Comparison of ENCODE assay signal across 22 cellular contexts in genomic region chr1:75334876-75335275, GRCh38.
"Had no signal": no experiment of that assay in that cellular context is flagged by ENCODE, and none has a peak within 500 bp of the region (broad histone marks: within the 10 kb centered on the region; RNA-seq: fewer than 3 reads in every experiment).

No MANE protein-coding gene starts in this region.

- H3K4me3 ChIP-seq: K562, MG63 had no signal

- H3K9me3 Mint-ChIP-seq: IgD-negative memory B cell had no signal

- H3K9me3 ChIP-seq: MG63, SK-N-SH had no signal

- H3K36me3 ChIP-seq: MG63 had no signal

- H3K27me3 ChIP-seq: MG63 had no signal

- H3K27ac Mint-ChIP-seq: IgD-negative memory B cell had no signal

- H3K4me2 ChIP-seq: KMS-11, SK-N-SH had no signal

- H3K4me3 Mint-ChIP-seq: IgD-negative memory B cell had no signal

- H3K9ac ChIP-seq: KMS-11, SK-N-SH had no signal

- ATAC-seq: K562 had no signal

- H3K27me3 Mint-ChIP-seq: IgD-negative memory B cell had no signal

- H3K27ac ChIP-seq: HL-60, KMS-11 had no signal

- H3K9me2 ChIP-seq: SK-N-SH had no signal

- DNase-seq: MG63, NCI-H1092, NCI-H1105 treated with DMSO at 0.1 percent for 48 hours, NCI-H1417 treated with DMSO at 0.1 percent for 48 hours, NCI-H146, NCI-H1694 treated with DMSO at 0.1 percent for 48 hours, NCI-H1930, NCI-H2081, NCI-H2107, NCI-H2227 treated with DMSO at 0.1 percent for 48 hours, NCI-H524, NCI-H69, NCI-H774, Right ventricle myocardium superior, RPMI8226, SIG-M5, SK-N-SH, SW 1271 had no signal
